ENCODE assay signal across 15 cellular contexts in the genomic region with DNA sequence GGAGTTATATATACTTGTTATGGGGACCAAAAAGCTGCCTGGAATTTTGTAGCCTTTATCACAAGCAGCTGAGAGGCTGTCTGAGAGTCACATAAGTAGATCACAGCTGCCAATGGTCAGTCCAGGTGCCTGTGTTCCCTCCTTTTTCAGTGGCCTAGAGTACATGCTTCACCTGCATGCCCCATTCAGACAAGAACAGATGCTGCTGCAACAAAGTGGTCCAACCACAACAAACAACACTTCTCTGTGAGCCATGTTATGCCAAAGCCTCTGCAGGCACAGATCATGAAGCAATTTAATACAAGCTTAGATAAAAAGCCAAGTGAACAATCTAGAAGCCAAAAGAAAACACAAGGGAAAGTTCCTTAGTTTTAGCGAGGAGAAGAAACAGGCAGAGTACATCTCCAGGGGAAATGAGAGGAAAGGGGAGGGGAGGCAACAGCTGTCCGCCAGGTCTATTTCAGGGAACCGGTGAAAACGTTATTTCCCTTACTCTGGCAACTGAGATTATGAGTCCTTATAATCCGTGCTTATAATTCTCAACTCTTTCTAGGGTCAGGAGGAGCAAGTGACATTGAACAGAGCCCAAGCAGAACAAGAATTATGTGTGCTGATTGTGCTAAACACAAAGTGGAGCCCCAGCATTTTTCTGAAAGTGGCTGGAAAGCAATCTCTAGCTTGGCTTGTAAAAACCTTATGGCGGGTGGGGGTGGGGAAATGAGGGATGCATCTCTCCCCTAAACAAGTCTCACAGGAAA.
DNase-seq lines count a peak whose midpoint lies in the region; ATAC-seq and TF ChIP-seq lines count a peak whose summit lies in the region.
"Had no signal": no experiment of that assay in that cellular context is flagged by ENCODE, and none has a peak within 500 bp of the region (broad histone marks: within the 10 kb centered on the region; RNA-seq: fewer than 3 reads in every experiment).

No MANE protein-coding gene starts in this region.

- DNase-seq in G401 (ENCODE audit: low spot score) = peak; percentile 51
- DNase-seq in NCI-H69 (lab: John Stamatoyannopoulos, UW) = peak; percentile 50
- peak; percentile 13 to 32 for DNase-seq in cardiac muscle cell (ENCODE audit: low read depth in 1 of 2, low spot score in 1 of 2)
- no peak for DNase-seq in NCI-H187 (lab: John Stamatoyannopoulos, UW)
- no peak for DNase-seq in H7
- DNase-seq: activated CD8-positive, alpha-beta memory T cell treated with anti-CD3 and anti-CD28 coated beads for 24 hours; activated naive CD4-positive, alpha-beta T cell treated with anti-CD3 and anti-CD28 coated beads, Interleukin-2, amount 50 U/mL, for 16 hours; GOT3; stimulated activated CD4-positive, alpha-beta T cell treated with anti-CD3 and anti-CD28 coated beads, Interleukin-2, amount 100 ng/mL, for 24 hours had no signal

- no peaks in the 10 kb centered on the region for H3K27me3 ChIP-seq in cardiac muscle cell
- no peaks in the 10 kb centered on the region for H3K27me3 ChIP-seq in rectal smooth muscle tissue (ENCODE audit: control insufficient read depth, insufficient read depth, low read length)
- H3K27me3 ChIP-seq in H7 (ENCODE audit: control insufficient read depth, insufficient read depth, low read length) = no peaks in the 10 kb centered on the region

- ATAC-seq in GM18907 (IDR thresholded peaks at IDR 0.05; ENCODE audit: unreplicated experiment) (no peak), HG02610 (IDR thresholded peaks at IDR 0.05; ENCODE audit: unreplicated experiment) (no peak)

- H3K4me1 ChIP-seq in cardiac muscle cell (ENCODE audit: low read depth) = peaks cover 28% of the 10 kb centered on the region
- peaks cover 21% of the 10 kb centered on the region for H3K4me1 ChIP-seq in rectal smooth muscle tissue (ENCODE audit: control insufficient read depth, insufficient read depth, low read length)
- H3K4me1 ChIP-seq: prostate gland had no signal

- H3K9ac ChIP-seq in rectal smooth muscle tissue (ENCODE audit: low read length) = no peak overlapping the region

- H3K36me3 ChIP-seq in cardiac muscle cell (no peaks in the 10 kb centered on the region), rectal smooth muscle tissue (ENCODE audit: control insufficient read depth, insufficient read depth, low read length) (no peaks in the 10 kb centered on the region), H7 (replicated peaks; ENCODE audit: control insufficient read depth, insufficient read depth, low read length) (no peaks in the 10 kb centered on the region)
- H3K36me3 ChIP-seq: prostate gland had no signal

- no peak overlapping the region for H3K4me3 ChIP-seq in cardiac muscle cell
- no peak overlapping the region for H3K4me3 ChIP-seq in rectal smooth muscle tissue (ENCODE audit: low read length)
- no peak overlapping the region for H3K4me3 ChIP-seq in H7 (ENCODE audit: insufficient read depth, low read depth, low read length)
- H3K4me3 ChIP-seq: lung, prostate gland had no signal

- no peak for TF ChIP-seq CTCF in cardiac muscle cell (IDR thresholded peaks at IDR 0.05; ENCODE audit: low read depth, low read length)

- H3K9me3 ChIP-seq in cardiac muscle cell (ENCODE audit: low read depth) = no peaks in the 10 kb centered on the region
- H3K9me3 ChIP-seq: prostate gland had no signal

- in situ Hi-C loops in G401 (cut with HindIII; ENCODE audit: low sequenced_read_pairs) = no loop called here

- H3K27ac ChIP-seq in cardiac muscle cell (peak overlapping the region; percentile 77), rectal smooth muscle tissue (ENCODE audit: low read depth, low read length) (peak overlapping the region; percentile 72)
- H3K27ac ChIP-seq: epithelial cell of prostate, prostate gland had no signal

Comparison
In these comparisons a context has a peak if more than half of its experiments do, and no peak if none do; other contexts are left out.
1. DNase-seq: peak in G401 (single experiment), NCI-H69 (single experiment) and cardiac muscle cell (2 of 2); none in NCI-H187 (0 of 2) and H7 (single experiment).